8 cellular contexts compared by ENCODE assay signal in the genomic region with DNA sequence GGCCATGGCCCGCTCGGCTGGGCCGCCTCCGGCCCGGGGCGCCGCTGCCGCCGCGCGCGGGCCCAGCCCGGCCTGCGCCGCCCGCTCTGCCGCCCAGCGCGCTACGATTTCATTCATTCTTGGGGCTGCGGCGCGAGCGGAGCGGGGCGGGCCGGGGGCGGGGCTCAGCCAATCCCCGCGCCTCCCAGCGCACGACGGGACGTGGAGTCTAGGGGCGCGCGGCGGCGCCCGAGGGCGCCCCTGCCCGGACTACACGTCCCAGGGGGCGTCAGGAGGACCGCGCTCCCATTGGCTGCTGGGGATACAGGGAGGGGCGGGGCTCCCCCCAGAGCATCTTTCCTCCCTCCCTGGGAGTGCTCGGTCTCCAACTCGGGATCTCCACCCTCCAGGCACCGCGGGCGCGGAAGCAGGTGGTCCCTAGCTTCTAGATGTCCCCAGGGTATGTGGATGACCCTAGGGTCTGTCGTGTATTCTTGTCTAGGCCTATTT. TPM values are rescaled to one million over a fixed set of nuclear protein-coding genes. Genes with fewer than 3 reads are reported as not detected.
DNase-seq lines count a peak whose midpoint lies in the region; ATAC-seq and TF ChIP-seq lines count a peak whose summit lies in the region.

No MANE protein-coding gene starts in this region.

- no peaks in the 10 kb centered on the region for H3K9me3 ChIP-seq in cardiac muscle cell (ENCODE audit: low read depth)

- no peak overlapping the region for H3K27ac Mint-ChIP-seq in activated naive CD4-positive, alpha-beta T cell treated with anti-CD3 and anti-CD28 coated beads for 36 hours

- H3K4me1 ChIP-seq in cardiac muscle cell (ENCODE audit: low read depth): no peaks in the 10 kb centered on the region

- no peak for TF ChIP-seq CTCF in cardiac muscle cell (IDR thresholded peaks at IDR 0.05; ENCODE audit: low read depth, low read length)

- peaks cover 54% of the 10 kb centered on the region for H3K27me3 Mint-ChIP-seq in activated naive CD4-positive, alpha-beta T cell treated with anti-CD3 and anti-CD28 coated beads for 36 hours (ENCODE audit: low read depth)

- no peaks in the 10 kb centered on the region for H3K36me3 ChIP-seq in cardiac muscle cell

- peaks cover 23% of the 10 kb centered on the region for H3K27me3 ChIP-seq in cardiac muscle cell

- peaks cover 15% of the 10 kb centered on the region for H3K4me1 Mint-ChIP-seq in activated naive CD4-positive, alpha-beta T cell treated with anti-CD3 and anti-CD28 coated beads for 36 hours (ENCODE audit: low read depth)

- peak; percentile 61 for ATAC-seq in GM19395 (IDR thresholded peaks at IDR 0.05; ENCODE audit: unreplicated experiment)
- ATAC-seq in GM18873 (IDR thresholded peaks at IDR 0.05; ENCODE audit: low FRiP score, unreplicated experiment): no peak

- H3K9me3 Mint-ChIP-seq in activated naive CD4-positive, alpha-beta T cell treated with anti-CD3 and anti-CD28 coated beads for 36 hours: no peaks in the 10 kb centered on the region

- no peak overlapping the region for H3K27ac ChIP-seq in cardiac muscle cell

- CTCF ChIA-PET in activated naive CD4-positive, alpha-beta T cell treated with anti-CD3 and anti-CD28 coated beads for 36 hours (lab: Charles Lee): interaction anchor here (0.8 kb wide), 1 partner anchor 26 kb away, joined by 3 read pairs; a partner anchor contains a TSS

- H3K4me3 ChIP-seq in cardiac muscle cell: peak overlapping the region; percentile 56

- no peak overlapping the region for H3K4me3 Mint-ChIP-seq in activated naive CD4-positive, alpha-beta T cell treated with anti-CD3 and anti-CD28 coated beads for 36 hours

- no peaks in the 10 kb centered on the region for H3K36me3 Mint-ChIP-seq in activated naive CD4-positive, alpha-beta T cell treated with anti-CD3 and anti-CD28 coated beads for 36 hours (ENCODE audit: low read depth)

- in situ Hi-C loops in SK-MEL-5 (cut with HindIII; ENCODE audit: low pct_unique_long_range_greater_than_20kb, low sequenced_read_pairs): no loop called here

- DNase-seq in AML-193 (lab: John Stamatoyannopoulos, UW) (peak; percentile 62 to 67), M059J (ENCODE audit: low read depth) (peak; percentile 90), SK-MEL-5 (ENCODE audit: low read depth, low spot score) (peak; percentile 62), cardiac muscle cell (ENCODE audit: low read depth in 1 of 2, low spot score in 1 of 2) (peak; percentile 92 to 95), renal cortical epithelial cell (ENCODE audit: low read depth) (peak; percentile 36)
- DNase-seq in activated naive CD4-positive, alpha-beta T cell treated with anti-CD3 and anti-CD28 coated beads for 36 hours: peak; percentile 71

- intact Hi-C loops in activated naive CD4-positive, alpha-beta T cell treated with anti-CD3 and anti-CD28 coated beads for 36 hours (cut with micrococcal nuclease): loop anchor here (1.0 to 10.0 kb wide), 4 partner anchors 85 to 327 kb away; no protein-coding TSS in a partner anchor

RNA-seq across cellular contexts. Expression of a gene that starts 5.6 kb away (rescaled TPM):
- total RNA-seq in M059J (2014; rRNA removed; shearing (Covaris generic)): 8.3 and 18.3 TPM in 2 replicates
- total RNA-seq in SK-MEL-5 (2014; rRNA removed; shearing (Covaris generic)): 1.7 and 2.5 TPM in 2 replicates
- 3.3 and 7.7 TPM in 2 replicates for polyA plus RNA-seq in SK-MEL-5 (2015; cell fraction: cytosol; rRNA removed)
- 5.1 and 5.4 TPM in 2 replicates for polyA plus RNA-seq in SK-MEL-5 (2015; cell fraction: nucleus; rRNA removed)
- total RNA-seq in activated naive CD4-positive, alpha-beta T cell treated with anti-CD3 and anti-CD28 coated beads for 36 hours: under 1 TPM; 0.41 to 0.77 TPM
- 7.8 and 9.6 TPM in 2 replicates for total RNA-seq in cardiac muscle cell
- polyA plus RNA-seq in cardiac muscle cell: 4.9 and 6.5 TPM in 2 replicates
- 0.10 TPM in 1 of 2 replicates, not detected in the other for total RNA-seq in renal cortical epithelial cell

RNA-seq across cellular contexts. Expression of a gene that starts 26.5 kb away (rescaled TPM):
- total RNA-seq in M059J (2014; rRNA removed; shearing (Covaris generic)): not detected in 2 replicates
- total RNA-seq in SK-MEL-5 (2014; rRNA removed; shearing (Covaris generic)): not detected in 2 replicates
- polyA plus RNA-seq in SK-MEL-5 (2015; cell fraction: cytosol; rRNA removed): 2.6 and 3.7 TPM in 2 replicates
- not detected in 2 replicates for polyA plus RNA-seq in SK-MEL-5 (2015; cell fraction: nucleus; rRNA removed)
- not detected for total RNA-seq in activated naive CD4-positive, alpha-beta T cell treated with anti-CD3 and anti-CD28 coated beads for 36 hours
- 6.7 and 12.8 TPM in 2 replicates for total RNA-seq in cardiac muscle cell
- polyA plus RNA-seq in cardiac muscle cell: 23.6 and 56.4 TPM in 2 replicates
- 0.75 and 4.5 TPM in 2 replicates for total RNA-seq in renal cortical epithelial cell

RNA-seq across cellular contexts. Expression of a gene that starts 34.7 kb away (rescaled TPM):
- 8.5 and 8.9 TPM in 2 replicates for total RNA-seq in M059J (2014; rRNA removed; shearing (Covaris generic))
- not detected in 2 replicates for total RNA-seq in SK-MEL-5 (2014; rRNA removed; shearing (Covaris generic))
- 0.08 TPM in 1 of 2 replicates, not detected in the other for polyA plus RNA-seq in SK-MEL-5 (2015; cell fraction: cytosol; rRNA removed)
- not detected in 2 replicates for polyA plus RNA-seq in SK-MEL-5 (2015; cell fraction: nucleus; rRNA removed)
- 10 to 100 TPM; 35.3 to 36.5 TPM for total RNA-seq in activated naive CD4-positive, alpha-beta T cell treated with anti-CD3 and anti-CD28 coated beads for 36 hours
- total RNA-seq in cardiac muscle cell: 420 and 443 TPM in 2 replicates
- 455 and 606 TPM in 2 replicates for polyA plus RNA-seq in cardiac muscle cell
- total RNA-seq in renal cortical epithelial cell: 535 and 1,121 TPM in 2 replicates

Comparison
In these comparisons a context has a peak if more than half of its experiments do, and no peak if none do; other contexts are left out.
1. DNase-seq: peak in every context shown above with its lines; median percentile 94 in cardiac muscle cell; 90 in M059J; 71 in activated naive CD4-positive, alpha-beta T cell treated with anti-CD3 and anti-CD28 coated beads for 36 hours; 64 in AML-193; 62 in SK-MEL-5; 36 in renal cortical epithelial cell.
2. RNA of a gene that starts 34.7 kb away (total RNA-seq): 535 to 1,121 TPM in renal cortical epithelial cell and 420 to 443 TPM in cardiac muscle cell; 35.3 to 36.5 TPM in activated naive CD4-positive, alpha-beta T cell treated with anti-CD3 and anti-CD28 coated beads for 36 hours, 8.5 to 8.9 TPM in M059J and not detected in SK-MEL-5; every median in the first group is over 10 times any median in the second.